Comparison of ENCODE assay signal across 1 cellular context in the genomic region with DNA sequence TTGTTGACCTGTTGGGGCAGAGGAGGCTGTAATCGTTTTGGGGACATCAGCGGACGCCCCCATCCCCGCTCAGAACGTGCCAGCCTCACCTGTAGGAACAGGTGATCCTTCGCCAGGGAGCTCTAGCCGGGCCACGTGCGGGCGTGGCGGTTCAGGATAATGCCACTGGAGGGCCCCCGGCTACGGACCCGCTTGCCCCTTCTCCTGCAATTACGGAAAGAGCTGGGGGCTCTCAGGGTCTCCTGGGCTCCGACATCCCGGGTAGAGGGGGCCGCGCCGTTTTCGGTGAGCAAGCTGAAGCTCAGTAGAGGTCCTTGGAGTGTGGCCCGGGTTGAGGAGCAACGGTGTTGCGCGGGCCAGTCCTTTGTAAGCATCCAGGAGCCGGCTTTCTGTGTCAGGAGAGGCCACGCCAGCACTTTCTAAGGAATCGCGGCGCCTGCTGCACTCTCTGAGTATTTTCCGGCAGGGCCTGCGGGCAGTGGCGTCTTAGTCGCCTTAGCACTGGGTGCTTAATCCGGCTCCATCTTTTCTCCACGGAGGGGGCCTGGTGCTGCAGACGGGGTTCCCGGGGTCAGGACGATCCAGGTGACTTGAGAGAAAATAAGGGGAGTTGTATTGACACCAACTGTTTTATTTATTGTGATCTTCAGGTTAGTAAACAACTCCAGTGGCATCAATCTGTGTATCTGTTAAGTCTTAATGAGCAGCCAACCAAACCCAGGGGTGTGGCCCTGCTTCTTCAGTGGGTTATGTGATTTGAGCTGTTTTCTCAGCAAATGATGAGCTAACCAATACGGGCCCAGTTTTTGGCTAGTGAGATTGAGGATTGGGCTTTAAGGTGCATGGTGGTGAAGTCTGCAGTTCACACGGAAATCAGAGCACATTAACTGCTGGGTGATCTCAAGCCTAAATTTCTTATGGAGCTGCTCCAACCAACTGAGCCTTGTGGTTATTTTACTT.
TF ChIP-seq lines count a peak whose summit lies in the region.

No MANE protein-coding gene starts in this region.

TF ChIP-seq in GM23338, 12 proteins besides CTCF, POLR2A, EP300 and RAD21 (continued from another document):
- TF ChIP-seq, protein P1, sequence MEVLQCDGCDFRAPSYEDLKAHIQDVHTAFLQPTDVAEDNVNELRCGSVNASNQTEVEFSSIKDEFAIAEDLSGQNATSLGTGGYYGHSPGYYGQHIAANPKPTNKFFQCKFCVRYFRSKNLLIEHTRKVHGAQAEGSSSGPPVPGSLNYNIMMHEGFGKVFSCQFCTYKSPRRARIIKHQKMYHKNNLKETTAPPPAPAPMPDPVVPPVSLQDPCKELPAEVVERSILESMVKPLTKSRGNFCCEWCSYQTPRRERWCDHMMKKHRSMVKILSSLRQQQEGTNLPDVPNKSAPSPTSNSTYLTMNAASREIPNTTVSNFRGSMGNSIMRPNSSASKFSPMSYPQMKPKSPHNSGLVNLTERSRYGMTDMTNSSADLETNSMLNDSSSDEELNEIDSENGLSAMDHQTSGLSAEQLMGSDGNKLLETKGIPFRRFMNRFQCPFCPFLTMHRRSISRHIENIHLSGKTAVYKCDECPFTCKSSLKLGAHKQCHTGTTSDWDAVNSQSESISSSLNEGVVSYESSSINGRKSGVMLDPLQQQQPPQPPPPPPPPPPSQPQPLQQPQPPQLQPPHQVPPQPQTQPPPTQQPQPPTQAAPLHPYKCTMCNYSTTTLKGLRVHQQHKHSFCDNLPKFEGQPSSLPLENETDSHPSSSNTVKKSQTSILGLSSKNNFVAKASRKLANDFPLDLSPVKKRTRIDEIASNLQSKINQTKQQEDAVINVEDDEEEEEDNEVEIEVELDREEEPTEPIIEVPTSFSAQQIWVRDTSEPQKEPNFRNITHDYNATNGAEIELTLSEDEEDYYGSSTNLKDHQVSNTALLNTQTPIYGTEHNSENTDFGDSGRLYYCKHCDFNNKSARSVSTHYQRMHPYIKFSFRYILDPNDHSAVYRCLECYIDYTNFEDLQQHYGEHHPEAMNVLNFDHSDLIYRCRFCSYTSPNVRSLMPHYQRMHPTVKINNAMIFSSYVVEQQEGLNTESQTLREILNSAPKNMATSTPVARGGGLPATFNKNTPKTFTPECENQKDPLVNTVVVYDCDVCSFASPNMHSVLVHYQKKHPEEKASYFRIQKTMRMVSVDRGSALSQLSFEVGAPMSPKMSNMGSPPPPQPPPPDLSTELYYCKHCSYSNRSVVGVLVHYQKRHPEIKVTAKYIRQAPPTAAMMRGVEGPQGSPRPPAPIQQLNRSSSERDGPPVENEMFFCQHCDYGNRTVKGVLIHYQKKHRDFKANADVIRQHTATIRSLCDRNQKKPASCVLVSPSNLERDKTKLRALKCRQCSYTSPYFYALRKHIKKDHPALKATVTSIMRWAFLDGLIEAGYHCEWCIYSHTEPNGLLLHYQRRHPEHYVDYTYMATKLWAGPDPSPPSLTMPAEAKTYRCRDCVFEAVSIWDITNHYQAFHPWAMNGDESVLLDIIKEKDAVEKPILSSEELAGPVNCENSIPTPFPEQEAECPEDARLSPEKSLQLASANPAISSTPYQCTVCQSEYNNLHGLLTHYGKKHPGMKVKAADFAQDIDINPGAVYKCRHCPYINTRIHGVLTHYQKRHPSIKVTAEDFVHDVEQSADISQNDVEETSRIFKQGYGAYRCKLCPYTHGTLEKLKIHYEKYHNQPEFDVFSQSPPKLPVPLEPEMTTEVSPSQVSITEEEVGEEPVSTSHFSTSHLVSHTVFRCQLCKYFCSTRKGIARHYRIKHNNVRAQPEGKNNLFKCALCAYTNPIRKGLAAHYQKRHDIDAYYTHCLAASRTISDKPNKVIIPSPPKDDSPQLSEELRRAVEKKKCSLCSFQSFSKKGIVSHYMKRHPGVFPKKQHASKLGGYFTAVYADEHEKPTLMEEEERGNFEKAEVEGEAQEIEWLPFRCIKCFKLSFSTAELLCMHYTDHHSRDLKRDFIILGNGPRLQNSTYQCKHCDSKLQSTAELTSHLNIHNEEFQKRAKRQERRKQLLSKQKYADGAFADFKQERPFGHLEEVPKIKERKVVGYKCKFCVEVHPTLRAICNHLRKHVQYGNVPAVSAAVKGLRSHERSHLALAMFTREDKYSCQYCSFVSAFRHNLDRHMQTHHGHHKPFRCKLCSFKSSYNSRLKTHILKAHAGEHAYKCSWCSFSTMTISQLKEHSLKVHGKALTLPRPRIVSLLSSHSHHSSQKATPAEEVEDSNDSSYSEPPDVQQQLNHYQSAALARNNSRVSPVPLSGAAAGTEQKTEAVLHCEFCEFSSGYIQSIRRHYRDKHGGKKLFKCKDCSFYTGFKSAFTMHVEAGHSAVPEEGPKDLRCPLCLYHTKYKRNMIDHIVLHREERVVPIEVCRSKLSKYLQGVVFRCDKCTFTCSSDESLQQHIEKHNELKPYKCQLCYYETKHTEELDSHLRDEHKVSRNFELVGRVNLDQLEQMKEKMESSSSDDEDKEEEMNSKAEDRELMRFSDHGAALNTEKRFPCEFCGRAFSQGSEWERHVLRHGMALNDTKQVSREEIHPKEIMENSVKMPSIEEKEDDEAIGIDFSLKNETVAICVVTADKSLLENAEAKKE (CRISPR knock-in tag; IDR thresholded peaks at IDR 0.05), result no peak
- TF ChIP-seq JUNB (IDR thresholded peaks at IDR 0.05; ENCODE audit: unreplicated experiment), result no peak
- TF ChIP-seq STAT1 (IDR thresholded peaks at IDR 0.05; ENCODE audit: unreplicated experiment), result no peak
- TF ChIP-seq CREB1 (CRISPR knock-in tag; IDR thresholded peaks at IDR 0.05; ENCODE audit: low read depth), result no peak
- TF ChIP-seq POLR2AphosphoS5 (IDR thresholded peaks at IDR 0.05; ENCODE audit: low read depth), result no peak; the same call in 1 of the 2 replicates
- TF ChIP-seq, protein P2, sequence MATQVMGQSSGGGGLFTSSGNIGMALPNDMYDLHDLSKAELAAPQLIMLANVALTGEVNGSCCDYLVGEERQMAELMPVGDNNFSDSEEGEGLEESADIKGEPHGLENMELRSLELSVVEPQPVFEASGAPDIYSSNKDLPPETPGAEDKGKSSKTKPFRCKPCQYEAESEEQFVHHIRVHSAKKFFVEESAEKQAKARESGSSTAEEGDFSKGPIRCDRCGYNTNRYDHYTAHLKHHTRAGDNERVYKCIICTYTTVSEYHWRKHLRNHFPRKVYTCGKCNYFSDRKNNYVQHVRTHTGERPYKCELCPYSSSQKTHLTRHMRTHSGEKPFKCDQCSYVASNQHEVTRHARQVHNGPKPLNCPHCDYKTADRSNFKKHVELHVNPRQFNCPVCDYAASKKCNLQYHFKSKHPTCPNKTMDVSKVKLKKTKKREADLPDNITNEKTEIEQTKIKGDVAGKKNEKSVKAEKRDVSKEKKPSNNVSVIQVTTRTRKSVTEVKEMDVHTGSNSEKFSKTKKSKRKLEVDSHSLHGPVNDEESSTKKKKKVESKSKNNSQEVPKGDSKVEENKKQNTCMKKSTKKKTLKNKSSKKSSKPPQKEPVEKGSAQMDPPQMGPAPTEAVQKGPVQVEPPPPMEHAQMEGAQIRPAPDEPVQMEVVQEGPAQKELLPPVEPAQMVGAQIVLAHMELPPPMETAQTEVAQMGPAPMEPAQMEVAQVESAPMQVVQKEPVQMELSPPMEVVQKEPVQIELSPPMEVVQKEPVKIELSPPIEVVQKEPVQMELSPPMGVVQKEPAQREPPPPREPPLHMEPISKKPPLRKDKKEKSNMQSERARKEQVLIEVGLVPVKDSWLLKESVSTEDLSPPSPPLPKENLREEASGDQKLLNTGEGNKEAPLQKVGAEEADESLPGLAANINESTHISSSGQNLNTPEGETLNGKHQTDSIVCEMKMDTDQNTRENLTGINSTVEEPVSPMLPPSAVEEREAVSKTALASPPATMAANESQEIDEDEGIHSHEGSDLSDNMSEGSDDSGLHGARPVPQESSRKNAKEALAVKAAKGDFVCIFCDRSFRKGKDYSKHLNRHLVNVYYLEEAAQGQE (IDR thresholded peaks at IDR 0.05; ENCODE audit: unreplicated experiment), result no peak
- no peak for TF ChIP-seq EZH2 (IDR thresholded peaks at IDR 0.05; ENCODE audit: low read depth, unreplicated experiment)
- TF ChIP-seq, protein P3, sequence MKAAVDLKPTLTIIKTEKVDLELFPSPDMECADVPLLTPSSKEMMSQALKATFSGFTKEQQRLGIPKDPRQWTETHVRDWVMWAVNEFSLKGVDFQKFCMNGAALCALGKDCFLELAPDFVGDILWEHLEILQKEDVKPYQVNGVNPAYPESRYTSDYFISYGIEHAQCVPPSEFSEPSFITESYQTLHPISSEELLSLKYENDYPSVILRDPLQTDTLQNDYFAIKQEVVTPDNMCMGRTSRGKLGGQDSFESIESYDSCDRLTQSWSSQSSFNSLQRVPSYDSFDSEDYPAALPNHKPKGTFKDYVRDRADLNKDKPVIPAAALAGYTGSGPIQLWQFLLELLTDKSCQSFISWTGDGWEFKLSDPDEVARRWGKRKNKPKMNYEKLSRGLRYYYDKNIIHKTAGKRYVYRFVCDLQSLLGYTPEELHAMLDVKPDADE (IDR thresholded peaks at IDR 0.05), result no peak
- no peak for TF ChIP-seq EZH2phosphoT487 (IDR thresholded peaks at IDR 0.05; ENCODE audit: unreplicated experiment)
- no peak for TF ChIP-seq ZNF331 (CRISPR knock-in tag; IDR thresholded peaks at IDR 0.05; ENCODE audit: low read depth)
